In the genomic region with DNA sequence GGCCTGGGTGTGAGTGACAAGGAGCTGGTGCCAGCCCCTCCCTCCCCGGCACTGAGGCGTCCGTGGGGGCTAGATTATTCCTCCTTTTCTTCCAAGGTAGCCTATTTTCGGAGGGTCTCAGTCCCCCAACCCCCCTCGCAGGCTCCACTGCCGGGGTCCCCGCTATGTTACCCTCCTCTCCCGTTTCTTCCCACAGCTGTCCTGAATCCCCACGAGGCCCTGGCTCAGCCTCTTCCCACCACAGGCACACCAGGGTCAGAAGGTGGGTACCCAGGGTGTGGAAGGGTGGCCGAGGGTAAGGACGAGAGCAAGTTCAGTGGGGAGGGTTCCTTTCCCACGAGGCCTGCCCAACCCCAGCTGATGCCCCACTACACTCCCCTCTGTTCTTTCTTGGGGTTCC, we compare ENCODE assay signal across 2 cellular contexts.
TF ChIP-seq lines count a peak whose summit lies in the region.

No MANE protein-coding gene starts in this region.

TF ChIP-seq in endothelial cell of umbilical vein, 7 proteins besides CTCF, POLR2A, EP300 and RAD21:
- no peak for TF ChIP-seq FOS (IDR thresholded peaks at IDR 0.05; ENCODE audit: borderline replicate concordance, insufficient read depth, low read length)
- no peak for TF ChIP-seq EZH2 (IDR thresholded peaks at IDR 0.05; ENCODE audit: borderline replicate concordance, low read depth, low read length, severe bottlenecking)
- TF ChIP-seq GATA2 (IDR thresholded peaks at IDR 0.05; ENCODE audit: insufficient read depth, insufficient read length, low read depth, low read length) = no peak
- TF ChIP-seq, protein P1, sequence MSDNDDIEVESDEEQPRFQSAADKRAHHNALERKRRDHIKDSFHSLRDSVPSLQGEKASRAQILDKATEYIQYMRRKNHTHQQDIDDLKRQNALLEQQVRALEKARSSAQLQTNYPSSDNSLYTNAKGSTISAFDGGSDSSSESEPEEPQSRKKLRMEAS (IDR thresholded peaks at IDR 0.05; ENCODE audit: insufficient read depth, insufficient read length) = no peak
- TF ChIP-seq JUN (IDR thresholded peaks at IDR 0.05; ENCODE audit: borderline replicate concordance, insufficient read depth, insufficient read length, low read depth) = no peak
- TF ChIP-seq POLR2AphosphoS5 (IDR thresholded peaks at IDR 0.05; ENCODE audit: insufficient read depth, low read depth, low read length) = no peak
- no peak for TF ChIP-seq MYC (IDR thresholded peaks at IDR 0.05; ENCODE audit: low read depth, low read length)

TF ChIP-seq in neural cell, 6 proteins besides CTCF, POLR2A, EP300 and RAD21:
- TF ChIP-seq POLR2AphosphoS5 (IDR thresholded peaks at IDR 0.05) (no peak), TAF1 (IDR thresholded peaks at IDR 0.05; ENCODE audit: low read depth) (no peak), EZH2 (IDR thresholded peaks at IDR 0.05; ENCODE audit: borderline replicate concordance, insufficient read depth, low read length, poor library complexity, severe bottlenecking) (no peak), MXI1 (conservative IDR thresholded peaks at IDR 0.05; ENCODE audit: poor library complexity, severe bottlenecking) (no peak), SMC3 (conservative IDR thresholded peaks at IDR 0.05; ENCODE audit: poor library complexity) (no peak)
- TF ChIP-seq, protein P2, sequence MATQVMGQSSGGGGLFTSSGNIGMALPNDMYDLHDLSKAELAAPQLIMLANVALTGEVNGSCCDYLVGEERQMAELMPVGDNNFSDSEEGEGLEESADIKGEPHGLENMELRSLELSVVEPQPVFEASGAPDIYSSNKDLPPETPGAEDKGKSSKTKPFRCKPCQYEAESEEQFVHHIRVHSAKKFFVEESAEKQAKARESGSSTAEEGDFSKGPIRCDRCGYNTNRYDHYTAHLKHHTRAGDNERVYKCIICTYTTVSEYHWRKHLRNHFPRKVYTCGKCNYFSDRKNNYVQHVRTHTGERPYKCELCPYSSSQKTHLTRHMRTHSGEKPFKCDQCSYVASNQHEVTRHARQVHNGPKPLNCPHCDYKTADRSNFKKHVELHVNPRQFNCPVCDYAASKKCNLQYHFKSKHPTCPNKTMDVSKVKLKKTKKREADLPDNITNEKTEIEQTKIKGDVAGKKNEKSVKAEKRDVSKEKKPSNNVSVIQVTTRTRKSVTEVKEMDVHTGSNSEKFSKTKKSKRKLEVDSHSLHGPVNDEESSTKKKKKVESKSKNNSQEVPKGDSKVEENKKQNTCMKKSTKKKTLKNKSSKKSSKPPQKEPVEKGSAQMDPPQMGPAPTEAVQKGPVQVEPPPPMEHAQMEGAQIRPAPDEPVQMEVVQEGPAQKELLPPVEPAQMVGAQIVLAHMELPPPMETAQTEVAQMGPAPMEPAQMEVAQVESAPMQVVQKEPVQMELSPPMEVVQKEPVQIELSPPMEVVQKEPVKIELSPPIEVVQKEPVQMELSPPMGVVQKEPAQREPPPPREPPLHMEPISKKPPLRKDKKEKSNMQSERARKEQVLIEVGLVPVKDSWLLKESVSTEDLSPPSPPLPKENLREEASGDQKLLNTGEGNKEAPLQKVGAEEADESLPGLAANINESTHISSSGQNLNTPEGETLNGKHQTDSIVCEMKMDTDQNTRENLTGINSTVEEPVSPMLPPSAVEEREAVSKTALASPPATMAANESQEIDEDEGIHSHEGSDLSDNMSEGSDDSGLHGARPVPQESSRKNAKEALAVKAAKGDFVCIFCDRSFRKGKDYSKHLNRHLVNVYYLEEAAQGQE (IDR thresholded peaks at IDR 0.05; ENCODE audit: borderline replicate concordance) = no peak
